In the genomic region with DNA sequence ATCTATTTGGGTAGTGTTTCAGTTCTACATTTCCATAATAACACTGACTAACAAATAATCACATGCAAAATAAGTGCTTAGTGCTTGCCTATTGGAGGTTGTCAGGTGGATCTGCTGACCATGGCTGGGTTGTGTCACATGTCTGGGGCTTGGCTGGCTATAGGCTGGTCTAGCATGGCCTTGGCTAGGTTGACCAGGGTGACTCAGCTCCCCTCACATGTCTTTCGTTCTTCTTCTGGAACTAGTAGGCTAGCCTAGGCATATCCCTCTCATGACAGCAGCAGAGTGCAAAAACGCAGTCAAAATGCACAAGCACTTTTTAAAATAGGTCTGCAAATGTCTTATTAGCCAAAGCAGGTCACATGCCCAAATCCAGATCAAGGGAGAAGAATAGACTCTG, we compare ENCODE assay signal across 21 cellular contexts.
DNase-seq lines count a peak whose midpoint lies in the region; ATAC-seq, FAIRE-seq and TF ChIP-seq lines count a peak whose summit lies in the region.
"Had no signal": no experiment of that assay in that cellular context is flagged by ENCODE, and none has a peak within 500 bp of the region (broad histone marks: within the 10 kb centered on the region; RNA-seq: fewer than 3 reads in every experiment).

No MANE protein-coding gene starts in this region.

- ATAC-seq in RWPE2 (ENCODE audit: low read depth) (peak; percentile 45; the same call in 2 of the 3 replicates), GM18861 (IDR thresholded peaks at IDR 0.05; ENCODE audit: unreplicated experiment) (no peak)
- ATAC-seq: activated T-cell treated with anti-CD3 and anti-CD28 coated beads, Interleukin-2, amount 50 U/mL, for 4 hours; mucosa of descending colon; stimulated activated effector memory CD8-positive, alpha-beta T cell treated with anti-CD3 and anti-CD28 coated beads, Interleukin-12 subunit alpha, Interleukin-12 subunit beta, amount 100 ng/mL, for 72 hours had no signal

- no peaks in the 10 kb centered on the region for H3K27me3 ChIP-seq in RWPE2 (ENCODE audit: insufficient read depth, poor library complexity, severe bottlenecking)
- H3K27me3 ChIP-seq: esophagus squamous epithelium had no signal

- DNase-seq in AG08395 (ENCODE audit: low spot score): peak; percentile 13
- peak; percentile 11 for DNase-seq in EH (ENCODE audit: low read depth)
- DNase-seq in RWPE2 (ENCODE audit: low spot score): no peak
- peak; percentile 18 for DNase-seq in fibroblast of the aortic adventitia (ENCODE audit: low read depth)
- DNase-seq in GM12892 (ENCODE audit: insufficient read length): no peak
- no peak for DNase-seq in GDM1 (lab: John Stamatoyannopoulos, UW)
- DNase-seq in DMS 273 (lab: John Stamatoyannopoulos, UW; ENCODE audit: unreplicated experiment): no peak
- DNase-seq: activated CD4-positive, alpha-beta T cell treated with anti-CD3 and anti-CD28 coated beads, Interleukin-2, amount 50 U/mL, for 48 hours; activated naive CD4-positive, alpha-beta T cell treated with anti-CD3 and anti-CD28 coated beads for 36 hours; activated T-cell treated with anti-CD3 and anti-CD28 coated beads, Interleukin-2, amount 50 U/mL, for 4 hours; DMS79; esophagus squamous epithelium; head of caudate nucleus; left ventricle myocardium inferior; mucosa of descending colon; NCI-H1436; NCI-H2171 treated with DMSO at 0.1 percent for 48 hours; NCI-H526 treated with DMSO at 0.1 percent for 48 hours; SHP77 had no signal

- no peak for TF ChIP-seq POLR2A in GM12892 (IDR thresholded peaks at IDR 0.05; ENCODE audit: low read depth, low read length)

- H3K4me1 ChIP-seq in RWPE2 (ENCODE audit: insufficient read depth, poor library complexity, severe bottlenecking): no peaks in the 10 kb centered on the region
- H3K4me1 ChIP-seq: left ventricle myocardium inferior had no signal

- no peaks in the 10 kb centered on the region for H3K36me3 ChIP-seq in RWPE2 (ENCODE audit: low read depth)
- H3K36me3 ChIP-seq: esophagus squamous epithelium, left ventricle myocardium inferior had no signal

- TF ChIP-seq CTCF in RWPE2 (IDR thresholded peaks at IDR 0.05; ENCODE audit: poor library complexity, severe bottlenecking) (no peak), fibroblast of the aortic adventitia (IDR thresholded peaks at IDR 0.05; ENCODE audit: insufficient read depth, low read length) (no peak)

- H3K4me3 ChIP-seq in RWPE2 (ENCODE audit: severe bottlenecking): no peak overlapping the region
- no peak overlapping the region for H3K4me3 ChIP-seq in fibroblast of the aortic adventitia (ENCODE audit: low read depth, low read length)
- H3K4me3 ChIP-seq: esophagus squamous epithelium, left ventricle myocardium inferior, mucosa of descending colon had no signal

- no peak overlapping the region for H3K27ac ChIP-seq in RWPE2 (ENCODE audit: poor library complexity, severe bottlenecking)
- H3K27ac ChIP-seq: esophagus squamous epithelium, left ventricle myocardium inferior had no signal

- no peaks in the 10 kb centered on the region for H3K9me3 ChIP-seq in RWPE2 (ENCODE audit: severe bottlenecking)
- H3K9me3 ChIP-seq: esophagus squamous epithelium, left ventricle myocardium inferior, mucosa of descending colon had no signal

- FAIRE-seq in GM12892 (lab: Jason Lieb, UNC): no peak

Comparison
In these comparisons a context has a peak if more than half of its experiments do, and no peak if none do; other contexts are left out.
1. DNase-seq: peak in AG08395 (single experiment), EH (single experiment) and fibroblast of the aortic adventitia (single experiment); none in RWPE2 (single experiment), GM12892 (single experiment), GDM1 (single experiment) and DMS 273 (single experiment).